ENCODE assay signal across 1 cellular context in genomic region chr2:88683160-88684021, GRCh38.
TF ChIP-seq lines count a peak whose summit lies in the region.

No MANE protein-coding gene starts in this region.

TF ChIP-seq in HEK293, 187 proteins besides CTCF, POLR2A, EP300 and RAD21 (continued from another document):
- TF ChIP-seq ZNF341 (tag by site-specific recombination; IDR thresholded peaks at IDR 0.05; ENCODE audit: low read depth) (no peak), ZBTB44 (tag by site-specific recombination; IDR thresholded peaks at IDR 0.05) (no peak), HOXC10 (CRISPR knock-in tag; IDR thresholded peaks at IDR 0.05) (no peak), ZNF416 (tag by site-specific recombination; IDR thresholded peaks at IDR 0.05) (no peak), ZNF266 (tag by site-specific recombination; IDR thresholded peaks at IDR 0.05; ENCODE audit: low read depth) (no peak), ZNF174 (tag by site-specific recombination; IDR thresholded peaks at IDR 0.05) (no peak), ZNF175 (tag by site-specific recombination; IDR thresholded peaks at IDR 0.05) (no peak), SALL2 (tag by site-specific recombination; IDR thresholded peaks at IDR 0.05; ENCODE audit: borderline replicate concordance) (no peak), RBAK (tag by site-specific recombination; IDR thresholded peaks at IDR 0.05) (no peak), ZNF223 (tag by site-specific recombination; IDR thresholded peaks at IDR 0.05) (no peak), ZNF610 (tag by site-specific recombination; IDR thresholded peaks at IDR 0.05; ENCODE audit: borderline replicate concordance) (no peak), HIC1 (tag by site-specific recombination; IDR thresholded peaks at IDR 0.05) (no peak), ZNF121 (tag by site-specific recombination; IDR thresholded peaks at IDR 0.05) (no peak), SCRT1 (tag by site-specific recombination; IDR thresholded peaks at IDR 0.05; ENCODE audit: borderline replicate concordance) (no peak), ZFP3 (tag by site-specific recombination; IDR thresholded peaks at IDR 0.05; ENCODE audit: low read depth) (no peak)
